ENCODE assay signal across 14 cellular contexts in the genomic region with DNA sequence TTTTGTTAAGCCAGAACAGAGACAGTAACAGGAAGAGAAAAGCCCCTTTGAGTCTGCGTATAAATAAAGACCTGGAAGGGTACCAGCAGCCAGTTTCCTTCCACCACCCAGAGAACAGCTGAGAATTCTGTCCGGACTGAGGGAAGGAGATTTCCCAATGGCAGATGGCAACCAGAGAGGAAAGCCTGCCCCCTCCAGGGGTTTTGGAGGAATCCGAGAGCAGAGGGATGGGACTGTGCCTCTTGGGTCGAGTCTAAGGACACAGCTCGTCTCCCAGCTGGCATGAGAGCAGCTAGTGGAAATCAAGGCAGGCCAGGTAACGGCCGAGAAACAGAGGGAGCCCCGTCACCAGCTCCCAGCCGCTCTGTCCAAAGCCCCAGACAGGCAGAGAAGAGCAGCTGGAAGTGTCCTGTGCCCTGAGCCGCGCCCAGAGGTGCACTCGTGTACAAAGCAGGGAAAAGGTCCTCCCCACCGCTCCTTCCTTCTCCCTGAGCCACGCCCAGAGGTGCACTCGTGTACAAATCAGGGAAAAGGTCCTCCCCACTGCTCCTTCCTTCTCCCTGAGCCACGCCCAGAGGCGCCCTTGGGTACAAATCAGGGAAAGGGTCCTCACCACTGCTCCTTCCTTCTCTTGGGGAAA.
DNase-seq lines count a peak whose midpoint lies in the region; ATAC-seq and TF ChIP-seq lines count a peak whose summit lies in the region.
"Had no signal": no experiment of that assay in that cellular context is flagged by ENCODE, and none has a peak within 500 bp of the region (broad histone marks: within the 10 kb centered on the region; RNA-seq: fewer than 3 reads in every experiment).

No MANE protein-coding gene starts in this region.

- H3K27me3 ChIP-seq in GM23338 (ENCODE audit: insufficient read depth) (no peaks in the 10 kb centered on the region), Panc1 (ENCODE audit: control insufficient read depth, insufficient read depth, low read length) (no peaks in the 10 kb centered on the region; the same call in none of the 2 replicates), skeletal muscle tissue (ENCODE audit: control insufficient read depth in 3 of 3, insufficient read depth in 3 of 3, low read length in 3 of 3) (no peaks in the 10 kb centered on the region)
- H3K27me3 ChIP-seq: MG63, ovary had no signal

- H3K27me3 Mint-ChIP-seq in GM23338 (ENCODE audit: insufficient read depth, low read depth, poor library complexity) = peaks cover 7% of the 10 kb centered on the region
- peaks cover 3% of the 10 kb centered on the region for H3K27me3 Mint-ChIP-seq in activated CD4-positive, alpha-beta T cell treated with anti-CD3 and anti-CD28 coated beads, Interleukin-2, amount 10 ng/mL, durations not matched to agents 7 days and 5 days

- POLR2A ChIA-PET in Panc1 (lab: Charles Lee) = interaction anchor here (0.6 to 0.7 kb wide), 2 partner anchors 99 to 437 kb away, joined by 3 read pairs; no protein-coding TSS in a partner anchor
- POLR2A ChIA-PET in activated CD4-positive, alpha-beta T cell treated with anti-CD3 and anti-CD28 coated beads, Interleukin-2, amount 10 ng/mL, durations not matched to agents 7 days and 5 days (lab: Charles Lee) = no interaction called here

- no peak overlapping the region for H3K4me3 Mint-ChIP-seq in GM23338
- H3K4me3 Mint-ChIP-seq in activated CD4-positive, alpha-beta T cell treated with anti-CD3 and anti-CD28 coated beads, Interleukin-2, amount 10 ng/mL, durations not matched to agents 7 days and 5 days = no peak overlapping the region
- H3K4me3 Mint-ChIP-seq: activated naive CD8-positive, alpha-beta T cell treated with anti-CD3 and anti-CD28 coated beads, Interleukin-2, amount 10 ng/mL, durations not matched to agents 7 days and 5 days had no signal

- intact Hi-C loops in Panc1 (cut with micrococcal nuclease; ENCODE audit: unreplicated experiment) = no loop called here

- no peak overlapping the region for H3K4me2 ChIP-seq in GM23338

- peak; percentile 63 for DNase-seq in GM23338 (ENCODE audit: low spot score)
- DNase-seq in Panc1 (ENCODE audit: low read depth, low spot score) = no peak
- peak; percentile 29 for DNase-seq in hepatic stellate cell (ENCODE audit: low spot score)
- no peak for DNase-seq in COR-L47 (lab: John Stamatoyannopoulos, UW)
- DNase-seq in activated CD4-positive, alpha-beta T cell treated with anti-CD3 and anti-CD28 coated beads, Interleukin-2, amount 10 ng/mL, durations not matched to agents 7 days and 5 days = no peak
- DNase-seq: activated CD8-positive, alpha-beta memory T cell treated with anti-CD3 and anti-CD28 coated beads for 24 hours; activated naive CD8-positive, alpha-beta T cell treated with anti-CD3 and anti-CD28 coated beads, Interleukin-2, amount 10 ng/mL, durations not matched to agents 7 days and 5 days; kidney glomerular epithelial cell; MG63; NCI-H510A; ovary; stimulated activated CD4-positive, alpha-beta T cell treated with anti-CD3 and anti-CD28 coated beads, Interleukin-4, amount 100 ng/mL, for 24 hours had no signal

- no peaks in the 10 kb centered on the region for H3F3A ChIP-seq in GM23338 (replicated peaks; ENCODE audit: low read depth)

- ATAC-seq in GM23338 (peak; percentile 93), Panc1 (peak; percentile 81), HG03039 (IDR thresholded peaks at IDR 0.05; ENCODE audit: unreplicated experiment) (no peak)

- H3K9me3 ChIP-seq in Panc1 (ENCODE audit: control insufficient read depth, insufficient read depth, low read depth, low read length) (no peaks in the 10 kb centered on the region), skeletal muscle tissue (ENCODE audit: control insufficient read depth in 3 of 3, low read length in 3 of 3) (no peaks in the 10 kb centered on the region)
- H3K9me3 ChIP-seq: MG63, ovary had no signal

- H2AFZ ChIP-seq in GM23338 = peak overlapping the region; percentile 49

- H3K27ac Mint-ChIP-seq in GM23338 = no peak overlapping the region
- H3K27ac Mint-ChIP-seq in activated CD4-positive, alpha-beta T cell treated with anti-CD3 and anti-CD28 coated beads, Interleukin-2, amount 10 ng/mL, durations not matched to agents 7 days and 5 days = no peak overlapping the region
- H3K27ac Mint-ChIP-seq: activated naive CD8-positive, alpha-beta T cell treated with anti-CD3 and anti-CD28 coated beads, Interleukin-2, amount 10 ng/mL, durations not matched to agents 7 days and 5 days had no signal

- TF ChIP-seq CTCF in GM23338 (conservative IDR thresholded peaks at IDR 0.05; ENCODE audit: low read depth in 2 of 2) = peak; percentile 53 to 69
- no peak; the same call in 1 of the 2 replicates for TF ChIP-seq CTCF in Panc1 (IDR thresholded peaks at IDR 0.05)

- no peaks in the 10 kb centered on the region for H3K36me3 Mint-ChIP-seq in GM23338 (ENCODE audit: low read depth)
- no peaks in the 10 kb centered on the region for H3K36me3 Mint-ChIP-seq in activated CD4-positive, alpha-beta T cell treated with anti-CD3 and anti-CD28 coated beads, Interleukin-2, amount 10 ng/mL, durations not matched to agents 7 days and 5 days (ENCODE audit: low read depth)
- H3K36me3 Mint-ChIP-seq: activated naive CD8-positive, alpha-beta T cell treated with anti-CD3 and anti-CD28 coated beads, Interleukin-2, amount 10 ng/mL, durations not matched to agents 7 days and 5 days had no signal

- H3K4me1 Mint-ChIP-seq in GM23338 = no peaks in the 10 kb centered on the region; the same call in 2 of the 3 replicates
- H3K4me1 Mint-ChIP-seq in activated CD4-positive, alpha-beta T cell treated with anti-CD3 and anti-CD28 coated beads, Interleukin-2, amount 10 ng/mL, durations not matched to agents 7 days and 5 days = no peaks in the 10 kb centered on the region
- H3K4me1 Mint-ChIP-seq: activated naive CD8-positive, alpha-beta T cell treated with anti-CD3 and anti-CD28 coated beads, Interleukin-2, amount 10 ng/mL, durations not matched to agents 7 days and 5 days had no signal

- H3K4me1 ChIP-seq in GM23338 (ENCODE audit: insufficient read depth) (no peaks in the 10 kb centered on the region), Panc1 (ENCODE audit: control insufficient read depth, insufficient read depth, low read length) (no peaks in the 10 kb centered on the region), skeletal muscle tissue (ENCODE audit: control insufficient read depth in 3 of 3, insufficient read depth in 3 of 3, low read length in 3 of 3) (peaks cover 13 to 17% (median 14%) of the 10 kb centered on the region in 3 donors)

- no peaks in the 10 kb centered on the region for H3K79me2 ChIP-seq in GM23338 (replicated peaks; ENCODE audit: insufficient read depth)

- peak overlapping the region in 2 of 3 donors; percentile 58 to 60 for H3K9ac ChIP-seq in skeletal muscle tissue (ENCODE audit: low read depth in 1 of 3, low read length in 3 of 3)

- no peak overlapping the region for H3K4me3 ChIP-seq in GM23338
- H3K4me3 ChIP-seq in Panc1 (ENCODE audit: low read depth in 2 of 2, low read length in 2 of 2) = peak overlapping the region; percentile 19 to 34; a peak in 3 of 4 replicates
- H3K4me3 ChIP-seq in skeletal muscle tissue (ENCODE audit: low read length in 3 of 3) = peak overlapping the region; percentile 19 to 54 (median 48)
- H3K4me3 ChIP-seq: MG63, ovary had no signal

- H4K20me1 ChIP-seq in GM23338 (replicated peaks; ENCODE audit: insufficient read depth) = no peaks in the 10 kb centered on the region

- in situ Hi-C loops in Panc1 (cut with HindIII; ENCODE audit: low pct_unique_long_range_greater_than_20kb, low sequenced_read_pairs) = no loop called here

- CTCF ChIA-PET in Panc1 (lab: Charles Lee) = interaction anchor here (0.6 to 0.7 kb wide), 3 partner anchors 261 to 521 kb away, joined by 3 to 4 read pairs (median 4); no protein-coding TSS in a partner anchor
- CTCF ChIA-PET in activated CD4-positive, alpha-beta T cell treated with anti-CD3 and anti-CD28 coated beads, Interleukin-2, amount 10 ng/mL, durations not matched to agents 7 days and 5 days (lab: Charles Lee) = interaction anchor here (1.0 to 1.4 kb wide), 2 partner anchors 19 to 258 kb away, joined by 3 read pairs; no protein-coding TSS in a partner anchor

- H3K27ac ChIP-seq in GM23338 (ENCODE audit: low read depth) (no peak overlapping the region), Panc1 (ENCODE audit: low read length) (no peak overlapping the region), skeletal muscle tissue (ENCODE audit: low read depth, low read length) (no peak overlapping the region)
- H3K27ac ChIP-seq: ovary had no signal

- H3K9me3 Mint-ChIP-seq in GM23338 = no peaks in the 10 kb centered on the region
- H3K9me3 Mint-ChIP-seq in activated CD4-positive, alpha-beta T cell treated with anti-CD3 and anti-CD28 coated beads, Interleukin-2, amount 10 ng/mL, durations not matched to agents 7 days and 5 days = no peaks in the 10 kb centered on the region
- H3K9me3 Mint-ChIP-seq: activated naive CD8-positive, alpha-beta T cell treated with anti-CD3 and anti-CD28 coated beads, Interleukin-2, amount 10 ng/mL, durations not matched to agents 7 days and 5 days had no signal

- peaks cover 5% of the 10 kb centered on the region; the same call in 1 of the 2 replicates for H3K9me2 ChIP-seq in GM23338 (ENCODE audit: insufficient read depth)

- no TSS peak for BruUV-seq in Panc1 (replicated peaks; lab: Mats Ljungman, UMichigan)

- H3K36me3 ChIP-seq in GM23338 (ENCODE audit: insufficient read depth) = no peaks in the 10 kb centered on the region
- H3K36me3 ChIP-seq in Panc1 (ENCODE audit: control insufficient read depth, insufficient read depth, low read length) = no peaks in the 10 kb centered on the region
- H3K36me3 ChIP-seq in skeletal muscle tissue (ENCODE audit: control insufficient read depth in 3 of 3, insufficient read depth in 3 of 3, low read length in 3 of 3) = no peaks in the 10 kb centered on the region
- H3K36me3 ChIP-seq: MG63, ovary had no signal

TF ChIP-seq in GM23338, 12 proteins besides CTCF, POLR2A, EP300 and RAD21 (continues in another document):
- TF ChIP-seq ETS1 (IDR thresholded peaks at IDR 0.05) (no peak), CREB1 (CRISPR knock-in tag; IDR thresholded peaks at IDR 0.05; ENCODE audit: low read depth) (no peak), JUNB (IDR thresholded peaks at IDR 0.05; ENCODE audit: unreplicated experiment) (no peak), EZH2 (IDR thresholded peaks at IDR 0.05; ENCODE audit: low read depth, unreplicated experiment) (no peak), STAT1 (IDR thresholded peaks at IDR 0.05; ENCODE audit: unreplicated experiment) (no peak), ZNF114 (CRISPR knock-in tag; IDR thresholded peaks at IDR 0.05) (no peak), NANOG (IDR thresholded peaks at IDR 0.05; ENCODE audit: borderline replicate concordance) (no peak)

Comparison
In these comparisons a context has a peak if more than half of its experiments do, and no peak if none do; other contexts are left out.
1. DNase-seq: peak in GM23338 (single experiment) and hepatic stellate cell (single experiment); none in Panc1 (single experiment), COR-L47 (single experiment) and activated CD4-positive, alpha-beta T cell treated with anti-CD3 and anti-CD28 coated beads, Interleukin-2, amount 10 ng/mL, durations not matched to agents 7 days and 5 days (single experiment).